1 cellular context compared by ENCODE assay signal in genomic region chr22:24028533-24028932, GRCh38.
TF ChIP-seq lines count a peak whose summit lies in the region.

No MANE protein-coding gene starts in this region.

TF ChIP-seq in SK-N-SH, 30 proteins besides CTCF, POLR2A, EP300 and RAD21 (continued from another document):
- no peak for TF ChIP-seq REST (IDR thresholded peaks at IDR 0.05; ENCODE audit: low read depth, low read length)
- no peak for TF ChIP-seq RFX5 (IDR thresholded peaks at IDR 0.05; ENCODE audit: low read length)
- TF ChIP-seq FOXM1 (IDR thresholded peaks at IDR 0.05; ENCODE audit: low read depth): no peak
